Comparison of ENCODE assay signal across 1 cellular context in the genomic region with DNA sequence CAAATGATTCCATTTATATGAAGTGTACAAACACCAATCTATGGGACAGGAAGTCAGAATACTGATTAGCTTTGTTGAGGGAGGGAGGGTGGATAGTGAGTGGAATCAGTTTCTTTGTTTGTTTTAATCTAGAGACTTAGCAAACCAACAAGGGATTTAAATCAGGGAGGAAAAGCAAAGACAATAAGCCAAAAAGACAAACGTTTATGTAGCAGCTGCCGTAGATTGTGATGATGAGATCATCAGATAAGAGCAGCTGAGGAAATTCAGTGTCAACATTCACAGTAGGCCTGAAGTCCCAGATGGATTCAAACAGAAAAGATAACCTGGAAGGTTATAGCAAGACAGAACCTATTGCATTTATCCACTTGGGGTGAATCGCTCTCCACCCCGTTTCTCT.
TF ChIP-seq lines count a peak whose summit lies in the region.

No MANE protein-coding gene starts in this region.

TF ChIP-seq in HEK293, 187 proteins besides CTCF, POLR2A, EP300 and RAD21 (continued from another document):
- TF ChIP-seq, protein P1, sequence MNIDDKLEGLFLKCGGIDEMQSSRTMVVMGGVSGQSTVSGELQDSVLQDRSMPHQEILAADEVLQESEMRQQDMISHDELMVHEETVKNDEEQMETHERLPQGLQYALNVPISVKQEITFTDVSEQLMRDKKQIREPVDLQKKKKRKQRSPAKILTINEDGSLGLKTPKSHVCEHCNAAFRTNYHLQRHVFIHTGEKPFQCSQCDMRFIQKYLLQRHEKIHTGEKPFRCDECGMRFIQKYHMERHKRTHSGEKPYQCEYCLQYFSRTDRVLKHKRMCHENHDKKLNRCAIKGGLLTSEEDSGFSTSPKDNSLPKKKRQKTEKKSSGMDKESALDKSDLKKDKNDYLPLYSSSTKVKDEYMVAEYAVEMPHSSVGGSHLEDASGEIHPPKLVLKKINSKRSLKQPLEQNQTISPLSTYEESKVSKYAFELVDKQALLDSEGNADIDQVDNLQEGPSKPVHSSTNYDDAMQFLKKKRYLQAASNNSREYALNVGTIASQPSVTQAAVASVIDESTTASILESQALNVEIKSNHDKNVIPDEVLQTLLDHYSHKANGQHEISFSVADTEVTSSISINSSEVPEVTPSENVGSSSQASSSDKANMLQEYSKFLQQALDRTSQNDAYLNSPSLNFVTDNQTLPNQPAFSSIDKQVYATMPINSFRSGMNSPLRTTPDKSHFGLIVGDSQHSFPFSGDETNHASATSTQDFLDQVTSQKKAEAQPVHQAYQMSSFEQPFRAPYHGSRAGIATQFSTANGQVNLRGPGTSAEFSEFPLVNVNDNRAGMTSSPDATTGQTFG (tag by site-specific recombination; IDR thresholded peaks at IDR 0.05; ENCODE audit: borderline replicate concordance): no peak
